17 cellular contexts compared by ENCODE assay signal in the genomic region with DNA sequence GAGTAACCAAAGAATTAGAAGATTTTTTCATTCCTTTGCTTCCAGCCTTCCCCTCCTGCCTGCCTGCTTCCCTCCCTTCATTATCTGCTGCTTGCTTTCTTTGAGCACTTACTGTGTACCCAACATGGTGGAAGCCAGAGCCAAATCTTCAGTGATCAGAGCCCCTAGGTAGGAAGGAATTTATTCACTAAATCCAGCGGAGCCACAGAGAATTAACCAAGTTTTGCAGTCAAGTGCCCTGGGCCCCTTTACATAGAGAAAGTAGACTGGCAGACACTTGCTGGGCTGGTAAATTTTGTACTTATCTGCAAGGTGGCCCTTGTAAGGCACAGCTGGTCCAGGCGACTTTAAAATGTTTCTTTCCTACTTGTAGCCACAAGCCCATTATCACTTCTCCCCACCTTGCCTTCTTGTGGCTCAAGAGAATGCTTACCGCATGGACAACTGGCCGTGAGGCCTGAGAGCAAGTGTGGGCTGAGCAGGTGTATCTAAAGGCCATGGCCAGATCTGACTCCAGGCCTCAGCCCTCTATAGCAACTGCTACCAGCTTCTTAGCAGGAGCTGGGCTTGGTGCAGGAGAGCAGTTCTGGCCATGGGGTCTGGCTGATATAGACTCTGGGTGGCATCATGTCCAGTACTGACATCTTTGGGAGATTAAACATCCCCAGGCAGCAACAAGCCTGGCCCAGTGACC. TPM values are rescaled to one million over a fixed set of nuclear protein-coding genes. Genes with fewer than 3 reads are reported as not detected.
DNase-seq lines count a peak whose midpoint lies in the region; ATAC-seq, FAIRE-seq and TF ChIP-seq lines count a peak whose summit lies in the region.
"Had no signal": no experiment of that assay in that cellular context is flagged by ENCODE, and none has a peak within 500 bp of the region (broad histone marks: within the 10 kb centered on the region; RNA-seq: fewer than 3 reads in every experiment).

No MANE protein-coding gene starts in this region.

- H3K9me3 ChIP-seq in HEK293 (ENCODE audit: control insufficient read depth, insufficient read depth, low read depth, low read length) (no peaks in the 10 kb centered on the region), astrocyte (ENCODE audit: insufficient read depth, low read depth, low read length) (no peaks in the 10 kb centered on the region), spleen (no peaks in the 10 kb centered on the region), gastroesophageal sphincter (no peaks in the 10 kb centered on the region)
- H3K9me3 ChIP-seq: uterus had no signal

- no peak overlapping the region for H4K5ac ChIP-seq in mesendoderm (ENCODE audit: low read length)

- peaks cover 66% of the 10 kb centered on the region for H4K20me1 ChIP-seq in astrocyte (ENCODE audit: insufficient read depth, low read length)

- H2AFZ ChIP-seq in astrocyte (ENCODE audit: low read depth, low read length) = no peak overlapping the region

- H3K4me1 Mint-ChIP-seq in astrocyte (ENCODE audit: low read depth, unreplicated experiment) = peaks cover 33% of the 10 kb centered on the region
- H3K4me1 Mint-ChIP-seq: activated CD8-positive, alpha-beta memory T cell treated with anti-CD3 and anti-CD28 coated beads, Interleukin-2, amount 10 ng/mL, durations not matched to agents 7 days and 5 days; central memory CD8-positive, alpha-beta T cell had no signal

- H2BK5ac ChIP-seq in mesendoderm (ENCODE audit: low read length) = no peak overlapping the region

- no peaks in the 10 kb centered on the region; the same call in 1 of the 2 replicates for H3K4me1 ChIP-seq in HEK293 (ENCODE audit: control insufficient read depth, insufficient read depth, low read length)
- H3K4me1 ChIP-seq in astrocyte (ENCODE audit: insufficient read depth, low read length) = peaks cover 10% of the 10 kb centered on the region
- peaks cover 8% of the 10 kb centered on the region for H3K4me1 ChIP-seq in mesendoderm (ENCODE audit: control insufficient read depth, low read depth, low read length)
- H3K4me1 ChIP-seq in spleen = peaks cover 0 to 27% (median 1%) of the 10 kb centered on the region in 6 donors
- H3K4me1 ChIP-seq in gastroesophageal sphincter = no peaks in the 10 kb centered on the region
- H3K4me1 ChIP-seq: uterus had no signal

- no peak overlapping the region for H3K4me2 ChIP-seq in astrocyte (ENCODE audit: low read length)
- no peak overlapping the region for H3K4me2 ChIP-seq in mesendoderm (ENCODE audit: low read length)

- H3K27ac ChIP-seq in HEK293 (ENCODE audit: extremely low read depth, low read depth, low read length) = no peak overlapping the region
- no peak overlapping the region for H3K27ac ChIP-seq in astrocyte (ENCODE audit: low read depth, low read length)
- H3K27ac ChIP-seq in mesendoderm (ENCODE audit: low read depth, low read length) = no peak overlapping the region
- H3K27ac ChIP-seq in spleen = no peak overlapping the region
- H3K27ac ChIP-seq in gastroesophageal sphincter = no peak overlapping the region
- H3K27ac ChIP-seq: uterus had no signal

- H2BK120ac ChIP-seq in mesendoderm (ENCODE audit: low read depth, low read length) = no peak overlapping the region

- no peak overlapping the region for H2AK5ac ChIP-seq in mesendoderm (ENCODE audit: low read length)

- no peaks in the 10 kb centered on the region for H3K9me3 Mint-ChIP-seq in astrocyte (ENCODE audit: unreplicated experiment)
- H3K9me3 Mint-ChIP-seq: activated T-helper 2 cell treated with anti-CD3 and anti-CD28 coated beads, Interferon-gamma antibody, Interleukin-2, Interleukin-4, amounts not matched to agents 10 μg/mL and 5 μg/mL and 100 μg/mL, durations not matched to agents 14 hours and 24 hours and 36 hours; central memory CD8-positive, alpha-beta T cell; stimulated activated naive CD8-positive, alpha-beta T cell treated with anti-CD3 and anti-CD28 coated beads, Interleukin-15, Interleukin-2, amounts not matched to agents 100 ng/mL and 50 ng/mL, for 24 hours had no signal

- DNase-seq in astrocyte (ENCODE audit: low read depth) (no peak), mesendoderm (no peak), spleen (peak; percentile 51), NCI-H82 (lab: John Stamatoyannopoulos, UW) (no peak)
- DNase-seq: activated CD8-positive, alpha-beta memory T cell treated with anti-CD3 and anti-CD28 coated beads, Interleukin-2, amount 10 ng/mL, durations not matched to agents 7 days and 5 days; NCI-H1417 treated with DMSO at 0.1 percent for 48 hours; nucleus accumbens had no signal

- no peak overlapping the region for H3K18ac ChIP-seq in mesendoderm (ENCODE audit: low read length)

- no peak overlapping the region for H2BK15ac ChIP-seq in mesendoderm (replicated peaks; ENCODE audit: low read depth)

- peak overlapping the region; percentile 17 for H3K4me3 Mint-ChIP-seq in astrocyte (ENCODE audit: unreplicated experiment)
- H3K4me3 Mint-ChIP-seq: activated CD8-positive, alpha-beta memory T cell treated with anti-CD3 and anti-CD28 coated beads, Interleukin-2, amount 10 ng/mL, durations not matched to agents 7 days and 5 days; central memory CD8-positive, alpha-beta T cell; stimulated activated naive CD8-positive, alpha-beta T cell treated with anti-CD3 and anti-CD28 coated beads, Interleukin-15, Interleukin-2, amounts not matched to agents 100 ng/mL and 50 ng/mL, for 24 hours had no signal

- no peak for TF ChIP-seq EP300 in gastroesophageal sphincter (IDR thresholded peaks at IDR 0.05)

- ATAC-seq in HG02571 (IDR thresholded peaks at IDR 0.05; ENCODE audit: unreplicated experiment) = no peak
- ATAC-seq in GM21529 (IDR thresholded peaks at IDR 0.05; ENCODE audit: unreplicated experiment) = no peak
- ATAC-seq in gastroesophageal sphincter = no peak
- ATAC-seq: activated CD8-positive, alpha-beta memory T cell treated with anti-CD3 and anti-CD28 coated beads, Interleukin-2, amount 10 ng/mL, durations not matched to agents 7 days and 5 days had no signal

- H3K9ac ChIP-seq in astrocyte (ENCODE audit: low read length) = no peak overlapping the region
- peak overlapping the region; percentile 38 for H3K9ac ChIP-seq in mesendoderm (ENCODE audit: low read length)

- CTCF ChIA-PET in HEK293 (lab: Yijun Ruan, JAX) = interaction anchor here (0.8 kb wide), 2 partner anchors 45 to 1324 kb away, joined by 3 read pairs; no protein-coding TSS in a partner anchor

- no peak overlapping the region for H3K23ac ChIP-seq in mesendoderm (ENCODE audit: low read length)

- H3K4me3 ChIP-seq in HEK293 (ENCODE audit: low read depth, low read length) = no peak overlapping the region
- no peak overlapping the region for H3K4me3 ChIP-seq in astrocyte (ENCODE audit: insufficient read depth, low read depth, low read length)
- H3K4me3 ChIP-seq in mesendoderm (ENCODE audit: low read length) = no peak overlapping the region
- H3K4me3 ChIP-seq in spleen = no peak overlapping the region
- H3K4me3 ChIP-seq in gastroesophageal sphincter = no peak overlapping the region
- H3K4me3 ChIP-seq: uterus had no signal

- no CpG with 5 or more reads among the region's 4 CpGs for WGBS in mesendoderm (ENCODE audit: extremely low coverage, insufficient coverage, low lambda C conversion rate)
- 87 to 93% (median 90%) methylated on average over 4 of the region's 4 CpGs for WGBS in spleen, 5 donors
- WGBS in gastroesophageal sphincter (ENCODE audit: low coverage in 1 of 2), 2 donors = 90 to 96% methylated on average over 2 to 4 of the region's 4 CpGs

- H3K27me3 ChIP-seq in astrocyte (ENCODE audit: insufficient read depth, low read length) (no peaks in the 10 kb centered on the region), mesendoderm (ENCODE audit: insufficient read depth, low read length, poor library complexity) (no peaks in the 10 kb centered on the region), spleen (replicated peaks in 1 of 7) (peaks cover 0 to 52% (median 0%) of the 10 kb centered on the region in 7 donors), gastroesophageal sphincter (no peaks in the 10 kb centered on the region)
- H3K27me3 ChIP-seq: uterus had no signal

- H3K36me3 ChIP-seq in HEK293 (ENCODE audit: control insufficient read depth in 2 of 2, insufficient read depth in 1 of 2, low read length in 2 of 2) = peaks cover 0 to 21% of the 10 kb centered on the region in 2 experiments; a peak in 1 of 3 replicates
- H3K36me3 ChIP-seq in astrocyte (ENCODE audit: insufficient read depth, low read length) = no peaks in the 10 kb centered on the region
- H3K36me3 ChIP-seq in mesendoderm (ENCODE audit: control insufficient read depth, insufficient read depth, low read length) = no peaks in the 10 kb centered on the region
- no peaks in the 10 kb centered on the region for H3K36me3 ChIP-seq in spleen
- H3K36me3 ChIP-seq in gastroesophageal sphincter = no peaks in the 10 kb centered on the region
- H3K36me3 ChIP-seq: uterus had no signal

- peaks cover 6% of the 10 kb centered on the region for H3K36me3 Mint-ChIP-seq in astrocyte (ENCODE audit: low read depth, unreplicated experiment)
- H3K36me3 Mint-ChIP-seq: activated CD8-positive, alpha-beta memory T cell treated with anti-CD3 and anti-CD28 coated beads, Interleukin-2, amount 10 ng/mL, durations not matched to agents 7 days and 5 days had no signal

- intact Hi-C loops in spleen (cut with DNase I; ENCODE audit: low total_unique reads) = no loop called here

- peaks cover 20% of the 10 kb centered on the region for H3K79me1 ChIP-seq in mesendoderm (ENCODE audit: low read length)

- H3K79me2 ChIP-seq in astrocyte (ENCODE audit: insufficient read depth, low read length) (peaks cover 25% of the 10 kb centered on the region), mesendoderm (ENCODE audit: control insufficient read depth, insufficient read depth, low read length) (peaks cover 32% of the 10 kb centered on the region)

- H3K4ac ChIP-seq in mesendoderm (ENCODE audit: low read depth, low read length) = peak overlapping the region; percentile 4

- TF ChIP-seq CTCF in HEK293 (tag by site-specific recombination; IDR thresholded peaks at IDR 0.05) = no peak
- TF ChIP-seq CTCF in astrocyte (IDR thresholded peaks at IDR 0.05; ENCODE audit: insufficient read depth, low read depth, low read length) = no peak
- TF ChIP-seq CTCF in spleen (IDR thresholded peaks at IDR 0.05 in 8 of 11, conservative IDR thresholded peaks at IDR 0.05 in 3 of 11) = no peak
- no peak for TF ChIP-seq CTCF in gastroesophageal sphincter (IDR thresholded peaks at IDR 0.05)

- no peaks in the 10 kb centered on the region for H3K27me3 Mint-ChIP-seq in astrocyte (ENCODE audit: low read depth, unreplicated experiment)

- no peak overlapping the region for H3K27ac Mint-ChIP-seq in astrocyte (ENCODE audit: unreplicated experiment)
- H3K27ac Mint-ChIP-seq: activated CD8-positive, alpha-beta memory T cell treated with anti-CD3 and anti-CD28 coated beads, Interleukin-2, amount 10 ng/mL, durations not matched to agents 7 days and 5 days; activated T-helper 2 cell treated with anti-CD3 and anti-CD28 coated beads, Interferon-gamma antibody, Interleukin-2, Interleukin-4, amounts not matched to agents 10 μg/mL and 5 μg/mL and 100 μg/mL, durations not matched to agents 14 hours and 24 hours and 36 hours; stimulated activated naive CD8-positive, alpha-beta T cell treated with anti-CD3 and anti-CD28 coated beads, Interleukin-15, Interleukin-2, amounts not matched to agents 100 ng/mL and 50 ng/mL, for 24 hours had no signal

- FAIRE-seq in astrocyte (lab: Jason Lieb, UNC) = no peak
- FAIRE-seq: endometrium, GM19239 had no signal

- POLR2A ChIA-PET in HEK293 (lab: Yijun Ruan, JAX) = no interaction called here

- TF ChIP-seq POLR2A in spleen (IDR thresholded peaks at IDR 0.05) (no peak), gastroesophageal sphincter (IDR thresholded peaks at IDR 0.05) (no peak)

- peak overlapping the region; percentile 73 for H3K56ac ChIP-seq in mesendoderm (ENCODE audit: low read length)

- no peak overlapping the region for H4K8ac ChIP-seq in mesendoderm (ENCODE audit: low read depth, low read length)

RNA-seq across cellular contexts. Expression of gene UNC5B, which starts 11.1 kb away (rescaled TPM):
- total RNA-seq in astrocyte = 15.0 and 32.8 TPM in 2 replicates
- 8.2 TPM for polyA plus RNA-seq in mesendoderm (2013, experiment 1 of 2)
- 8.1 TPM for polyA plus RNA-seq in mesendoderm (2013, experiment 2 of 2)
- total RNA-seq in spleen = 10 to 100 TPM in 5 of 7 donors, 1 to 10 TPM in 2; 6.8 to 21.1 (median 15.4) TPM
- polyA plus RNA-seq in spleen = 1 to 10 TPM in 2 of 3 donors, under 1 TPM in 1; 0.74 to 3.2 (median 1.7) TPM
- 1 to 10 TPM; 2.2 to 3.7 (median 3.2) TPM for total RNA-seq in gastroesophageal sphincter
- total RNA-seq: activated T-helper 2 cell treated with anti-CD3 and anti-CD28 coated beads, Interferon-gamma antibody, Interleukin-2, Interleukin-4, amounts not matched to agents 10 μg/mL and 5 μg/mL and 100 μg/mL, durations not matched to agents 14 hours and 24 hours and 36 hours had no signal
